Comparison of ENCODE assay signal across 33 cellular contexts in the genomic region with DNA sequence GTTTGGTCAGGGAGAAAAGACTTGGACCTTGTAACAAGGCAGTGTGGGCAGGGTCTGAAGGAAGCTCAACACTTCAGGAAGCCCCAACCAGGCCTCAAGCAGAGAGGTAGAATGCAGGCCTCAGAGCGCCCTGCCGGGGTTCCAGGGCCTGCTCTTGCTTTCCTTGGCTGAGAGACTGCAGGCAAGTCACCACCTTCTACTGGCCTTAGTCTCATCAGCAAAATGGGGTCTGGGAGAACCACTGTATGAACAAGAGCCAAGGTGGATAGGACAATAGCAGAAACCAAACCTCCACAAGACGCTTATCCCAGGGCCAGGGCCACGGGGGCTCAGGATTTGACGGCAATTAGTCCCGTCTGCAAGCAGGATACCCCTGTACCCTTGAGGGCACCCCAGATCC. TPM values are rescaled to one million over a fixed set of nuclear protein-coding genes. Genes with fewer than 3 reads are reported as not detected.
DNase-seq lines count a peak whose midpoint lies in the region; ATAC-seq and TF ChIP-seq lines count a peak whose summit lies in the region.
"Had no signal": no experiment of that assay in that cellular context is flagged by ENCODE, and none has a peak within 500 bp of the region (broad histone marks: within the 10 kb centered on the region; RNA-seq: fewer than 3 reads in every experiment).

No MANE protein-coding gene starts in this region.

- H3K9me3 Mint-ChIP-seq in neural crest cell, result no peaks in the 10 kb centered on the region
- H3K9me3 Mint-ChIP-seq: activated naive CD8-positive, alpha-beta T cell treated with anti-CD3 and anti-CD28 coated beads, Interleukin-2, amount 50 U/mL, for 24 hours; activated T-cell treated with anti-CD3 and anti-CD28 coated beads, Interleukin-2, amount 50 U/mL, for 72 hours; endodermal cell; nephron; type B pancreatic cell had no signal

- H3K27me3 ChIP-seq in cardiac muscle cell (no peaks in the 10 kb centered on the region), right atrium auricular region (no peaks in the 10 kb centered on the region), hepatocyte (no peaks in the 10 kb centered on the region), sigmoid colon (no peaks in the 10 kb centered on the region)

- peak overlapping the region; percentile 51 for H3K4me3 Mint-ChIP-seq in neural crest cell
- H3K4me3 Mint-ChIP-seq: activated naive CD8-positive, alpha-beta T cell treated with anti-CD3 and anti-CD28 coated beads, Interleukin-2, amount 50 U/mL, for 24 hours; activated T-cell treated with anti-CD3 and anti-CD28 coated beads, Interleukin-2, amount 50 U/mL, for 72 hours; endodermal cell; nephron; type B pancreatic cell had no signal

- no peak overlapping the region for H3K4me2 ChIP-seq in hepatocyte
- H3K4me2 ChIP-seq: smooth muscle cell had no signal

- WGBS in hepatocyte (ENCODE audit: low lambda C conversion rate, missing lambda C conversion rate), result 93% methylated on average over 6 of the region's 6 CpGs
- 96% methylated on average over 6 of the region's 6 CpGs for WGBS in sigmoid colon, 2 donors

- ATAC-seq in GM18502 (IDR thresholded peaks at IDR 0.05; ENCODE audit: poor library complexity, unreplicated experiment), result no peak
- ATAC-seq in GM18907 (IDR thresholded peaks at IDR 0.05; ENCODE audit: unreplicated experiment), result no peak
- ATAC-seq: activated naive CD8-positive, alpha-beta T cell treated with anti-CD3 and anti-CD28 coated beads, Interleukin-2, amount 50 U/mL, for 24 hours; activated T-cell treated with anti-CD3 and anti-CD28 coated beads, Interleukin-2, amount 50 U/mL, for 72 hours; left ventricle myocardium superior had no signal

- no peak for TF ChIP-seq POLR2A in sigmoid colon (IDR thresholded peaks at IDR 0.05)

- no peak for DNase-seq in cardiac muscle cell (ENCODE audit: low read depth in 1 of 2, low spot score in 1 of 2)
- DNase-seq in right atrium auricular region (ENCODE audit: low spot score), result no peak
- DNase-seq in hepatocyte (ENCODE audit: low spot score), result no peak
- DNase-seq in neural crest cell (ENCODE audit: low read depth, low spot score), result no peak
- no peak for DNase-seq in HCEC 1CT
- DNase-seq in sigmoid colon, result no peak
- DNase-seq: 8988T; activated CD4-positive, alpha-beta T cell treated with anti-CD3 and anti-CD28 coated beads, Interleukin-2, amount 50 U/mL, for 48 hours; activated CD4-positive, CD25-positive, alpha-beta regulatory T cell treated with anti-CD3 and anti-CD28 coated beads, Interleukin-2, amount 50 U/mL, for 72 hours; activated naive CD4-positive, alpha-beta T cell; activated naive CD8-positive, alpha-beta T cell treated with anti-CD3 and anti-CD28 coated beads, Interleukin-2, amount 50 U/mL, for 24 hours; activated T-cell treated with anti-CD3 and anti-CD28 coated beads, Interleukin-2, amount 50 U/mL, for 72 hours; endodermal cell; islet precursor cell; left ventricle myocardium superior; midbrain; MV-4-11; NCI-H1436; NCI-H2081; NCI-H2227 treated with DMSO at 0.1 percent for 48 hours; NCI-H526; NK-92 treated with Interleukin-12 subunit alpha and Interleukin-12 subunit beta, amount 100 ng/mL, for 24 hours; retina; stimulated activated CD4-positive, alpha-beta T cell treated with anti-CD3 and anti-CD28 coated beads, Interleukin-2, amount 100 ng/mL, for 24 hours; stimulated activated CD8-positive, alpha-beta memory T cell treated with anti-CD3 and anti-CD28 coated beads, Interleukin-4, amount 100 ng/mL, for 48 hours; T-helper 1 cell had no signal

- no peak for TF ChIP-seq EP300 in sigmoid colon (IDR thresholded peaks at IDR 0.05)

- H3K9me2 ChIP-seq in hepatocyte (replicated peaks; ENCODE audit: insufficient read depth), result no peaks in the 10 kb centered on the region

- peaks cover 48% of the 10 kb centered on the region for H3K4me1 Mint-ChIP-seq in neural crest cell

- no peaks in the 10 kb centered on the region for H3K36me3 Mint-ChIP-seq in neural crest cell (ENCODE audit: low read depth)
- H3K36me3 Mint-ChIP-seq: type B pancreatic cell had no signal

- no peaks in the 10 kb centered on the region for H4K20me1 ChIP-seq in hepatocyte (ENCODE audit: insufficient read depth, poor library complexity, severe bottlenecking)

- H3K79me2 ChIP-seq in hepatocyte, result peaks cover 75% of the 10 kb centered on the region
- H3K79me2 ChIP-seq: parathyroid adenoma had no signal

- H3K4me1 ChIP-seq in cardiac muscle cell (ENCODE audit: low read depth) (peaks cover 40% of the 10 kb centered on the region), right atrium auricular region (peaks cover 0 to 33% of the 10 kb centered on the region in 2 donors), hepatocyte (ENCODE audit: insufficient read depth) (peaks cover 48% of the 10 kb centered on the region), sigmoid colon (peaks cover 0 to 43% (median 29%) of the 10 kb centered on the region in 4 donors)
- H3K4me1 ChIP-seq: parathyroid adenoma had no signal

- H3K36me3 ChIP-seq in cardiac muscle cell (no peaks in the 10 kb centered on the region), right atrium auricular region (no peaks in the 10 kb centered on the region), hepatocyte (replicated peaks; ENCODE audit: insufficient read depth, low read depth) (no peaks in the 10 kb centered on the region), sigmoid colon (no peaks in the 10 kb centered on the region)

- no peaks in the 10 kb centered on the region for H3K27me3 Mint-ChIP-seq in neural crest cell (ENCODE audit: low read depth)
- H3K27me3 Mint-ChIP-seq: activated naive CD8-positive, alpha-beta T cell treated with anti-CD3 and anti-CD28 coated beads, Interleukin-2, amount 50 U/mL, for 24 hours; type B pancreatic cell had no signal

- TF ChIP-seq CTCF in cardiac muscle cell (IDR thresholded peaks at IDR 0.05; ENCODE audit: low read depth, low read length) (no peak), right atrium auricular region (IDR thresholded peaks at IDR 0.05) (no peak), hepatocyte (IDR thresholded peaks at IDR 0.05; ENCODE audit: poor library complexity) (no peak), neural crest cell (conservative IDR thresholded peaks at IDR 0.05) (no peak), sigmoid colon (IDR thresholded peaks at IDR 0.05) (no peak)

- H2AFZ ChIP-seq in hepatocyte, result no peak overlapping the region
- H2AFZ ChIP-seq: parathyroid adenoma had no signal

- no peak overlapping the region for H3K4me3 ChIP-seq in cardiac muscle cell
- no peak overlapping the region for H3K4me3 ChIP-seq in right atrium auricular region
- no peak overlapping the region for H3K4me3 ChIP-seq in hepatocyte
- H3K4me3 ChIP-seq in sigmoid colon, result no peak overlapping the region
- H3K4me3 ChIP-seq: SK-N-MC, smooth muscle cell had no signal

- H3K27ac Mint-ChIP-seq in neural crest cell (ENCODE audit: unreplicated experiment), result no peak overlapping the region
- H3K27ac Mint-ChIP-seq: activated naive CD8-positive, alpha-beta T cell treated with anti-CD3 and anti-CD28 coated beads, Interleukin-2, amount 50 U/mL, for 24 hours; activated T-cell treated with anti-CD3 and anti-CD28 coated beads, Interleukin-2, amount 50 U/mL, for 72 hours; type B pancreatic cell had no signal

- H3K9me3 ChIP-seq in cardiac muscle cell (ENCODE audit: low read depth), result no peaks in the 10 kb centered on the region
- H3K9me3 ChIP-seq in right atrium auricular region, result no peaks in the 10 kb centered on the region
- H3K9me3 ChIP-seq in hepatocyte (ENCODE audit: low read depth), result no peaks in the 10 kb centered on the region
- H3K9me3 ChIP-seq in sigmoid colon, result no peaks in the 10 kb centered on the region

- H3K27ac ChIP-seq in cardiac muscle cell, result peak overlapping the region; percentile 55
- H3K27ac ChIP-seq in right atrium auricular region, result no peak overlapping the region
- H3K27ac ChIP-seq in hepatocyte, result peak overlapping the region; percentile 12
- H3K27ac ChIP-seq in sigmoid colon, result no peak overlapping the region
- H3K27ac ChIP-seq: parathyroid adenoma, SK-N-MC had no signal

- intact Hi-C loops in sigmoid colon (cut with DNase I), result no loop called here

RNA-seq across cellular contexts. Expression of gene ARAP1, which starts 4.8 kb away (rescaled TPM):
- total RNA-seq in cardiac muscle cell (134 and 200 TPM in 2 replicates), right atrium auricular region (10 to 100 TPM; 74.0 to 83.8 TPM), hepatocyte (86.9 and 118 TPM in 2 replicates), neural crest cell (79.0 and 80.7 TPM in 2 replicates), sigmoid colon (100 to 1,000 TPM in 1 of 4 donors, 10 to 100 TPM in 3; 56.5 to 135 (median 70.0) TPM)
- polyA plus RNA-seq in cardiac muscle cell (41.5 and 54.6 TPM in 2 replicates), hepatocyte (53.2 and 60.2 TPM in 2 replicates), sigmoid colon (10 to 100 TPM; 31.9 to 81.7 (median 34.2) TPM)

RNA-seq across cellular contexts. Expression of gene STARD10, which starts 46.4 kb away (rescaled TPM):
- total RNA-seq in cardiac muscle cell (66.2 and 101 TPM in 2 replicates), right atrium auricular region (100 to 1,000 TPM in 1 of 2 donors, 10 to 100 TPM in 1; 77.0 to 112 TPM), hepatocyte (290 and 390 TPM in 2 replicates), neural crest cell (12.6 and 13.5 TPM in 2 replicates), sigmoid colon (10 to 100 TPM; 29.9 to 60.1 (median 43.9) TPM)
- polyA plus RNA-seq in cardiac muscle cell (91.4 and 139 TPM in 2 replicates), hepatocyte (575 and 686 TPM in 2 replicates), sigmoid colon (100 to 1,000 TPM; 286 to 900 (median 781) TPM)

Comparison
In these comparisons a context has a peak if more than half of its experiments do, and no peak if none do; other contexts are left out.
1. H3K27ac ChIP-seq: peak in cardiac muscle cell (single experiment) and hepatocyte (single experiment); none in right atrium auricular region (0 of 2) and sigmoid colon (0 of 4).